10 cellular contexts compared by ENCODE assay signal in the genomic region with DNA sequence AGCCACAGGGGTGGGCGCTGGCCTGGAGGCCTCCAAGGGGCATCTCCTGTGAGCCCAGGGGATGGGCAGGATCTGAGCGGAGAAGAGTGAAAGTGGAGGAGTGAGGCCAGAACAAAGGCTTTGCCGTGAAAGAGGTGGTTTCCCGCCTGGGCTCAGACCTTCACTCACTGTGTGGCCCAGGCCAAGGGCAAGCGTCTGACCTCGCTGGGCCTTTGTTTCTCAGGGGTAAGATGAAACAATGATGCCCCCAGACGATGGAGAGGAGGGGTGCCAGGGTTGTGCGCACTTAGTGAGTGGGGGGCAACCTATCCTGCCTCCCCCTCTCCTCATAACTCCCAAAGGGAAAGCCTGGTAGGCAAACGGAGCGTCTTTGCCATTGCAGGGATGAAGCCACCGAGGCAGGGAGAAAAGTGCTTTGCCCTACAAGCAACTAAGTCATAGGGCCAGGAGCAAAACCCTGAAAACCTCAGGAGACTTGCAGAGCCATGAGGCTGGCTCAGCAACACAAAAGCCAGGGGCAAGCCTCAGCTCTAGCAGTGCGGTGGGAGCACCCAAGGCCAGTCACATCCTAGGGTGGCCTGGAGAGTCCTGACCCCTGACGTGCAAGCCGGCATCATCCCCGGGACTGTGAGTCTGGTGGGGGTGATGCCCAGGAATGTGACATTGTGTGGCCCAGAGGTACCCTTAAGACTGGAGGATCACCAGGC. TPM values are rescaled to one million over a fixed set of nuclear protein-coding genes. Genes with fewer than 3 reads are reported as not detected.
DNase-seq lines count a peak whose midpoint lies in the region; ATAC-seq and TF ChIP-seq lines count a peak whose summit lies in the region.
"Had no signal": no experiment of that assay in that cellular context is flagged by ENCODE, and none has a peak within 500 bp of the region (broad histone marks: within the 10 kb centered on the region; RNA-seq: fewer than 3 reads in every experiment).

No MANE protein-coding gene starts in this region.

- DNase-seq in activated naive CD4-positive, alpha-beta T cell treated with anti-CD3 and anti-CD28 coated beads for 36 hours: no peak
- DNase-seq in activated naive CD4-positive, alpha-beta T cell treated with Interleukin-2 at 50 U/mL for 16 hours: no peak
- DNase-seq in memory B cell (ENCODE audit: low spot score in 2 of 2) (no peak), tibial artery (no peak), dedifferentiated amniotic fluid mesenchymal stem cell (ENCODE audit: extremely low spot score) (no peak), kidney tubule cell (ENCODE audit: low spot score) (no peak)

- peak overlapping the region; percentile 64 for H3K4me3 Mint-ChIP-seq in activated naive CD4-positive, alpha-beta T cell treated with anti-CD3 and anti-CD28 coated beads for 36 hours
- H3K4me3 Mint-ChIP-seq in memory B cell: peak overlapping the region; percentile 58

- H3K27me3 ChIP-seq in tibial artery: peaks cover 0 to 18% of the 10 kb centered on the region in 2 donors

- CTCF ChIA-PET in activated naive CD4-positive, alpha-beta T cell treated with anti-CD3 and anti-CD28 coated beads for 36 hours (lab: Charles Lee): interaction anchor here (1.0 kb wide), 1 partner anchor 13 kb away, joined by 3 read pairs; no protein-coding TSS in a partner anchor

- H3K9me3 Mint-ChIP-seq in activated naive CD4-positive, alpha-beta T cell treated with anti-CD3 and anti-CD28 coated beads for 36 hours: no peaks in the 10 kb centered on the region
- no peaks in the 10 kb centered on the region for H3K9me3 Mint-ChIP-seq in memory B cell

- H3K27me3 Mint-ChIP-seq in activated naive CD4-positive, alpha-beta T cell treated with anti-CD3 and anti-CD28 coated beads for 36 hours (ENCODE audit: low read depth): no peaks in the 10 kb centered on the region
- peaks cover 9% of the 10 kb centered on the region for H3K27me3 Mint-ChIP-seq in memory B cell

- H3K27ac Mint-ChIP-seq in activated naive CD4-positive, alpha-beta T cell treated with anti-CD3 and anti-CD28 coated beads for 36 hours: peak overlapping the region; percentile 50
- H3K27ac Mint-ChIP-seq in memory B cell: no peak overlapping the region

- intact Hi-C loops in activated naive CD4-positive, alpha-beta T cell treated with anti-CD3 and anti-CD28 coated beads for 36 hours (cut with micrococcal nuclease): loop anchor here (10.0 kb wide), 1 partner anchor 411 kb away; a partner anchor contains a TSS
- intact Hi-C loops in tibial artery (cut with DNase I; ENCODE audit: low total_unique reads): loop anchor here (10.0 kb wide), 1 partner anchor 81 kb away; a partner anchor contains a TSS

- peaks cover 1% of the 10 kb centered on the region for H3K36me3 Mint-ChIP-seq in activated naive CD4-positive, alpha-beta T cell treated with anti-CD3 and anti-CD28 coated beads for 36 hours (ENCODE audit: low read depth)
- H3K36me3 Mint-ChIP-seq in memory B cell: no peaks in the 10 kb centered on the region

- H3K4me3 ChIP-seq in tibial artery: peak overlapping the region; percentile 46 to 52

- peaks cover 0 to 46% (median 37%) of the 10 kb centered on the region in 4 donors for H3K4me1 ChIP-seq in tibial artery

- no peak for TF ChIP-seq CTCF in tibial artery (IDR thresholded peaks at IDR 0.05)

- H3K36me3 ChIP-seq in tibial artery: no peaks in the 10 kb centered on the region

- H3K27ac ChIP-seq in angular gyrus (ENCODE audit: low read depth, low read length): peak overlapping the region; percentile 97
- no peak overlapping the region for H3K27ac ChIP-seq in tibial artery
- H3K27ac ChIP-seq: epithelial cell of prostate had no signal

- no peaks in the 10 kb centered on the region for H3K9me3 ChIP-seq in tibial artery

- H3K4me1 Mint-ChIP-seq in activated naive CD4-positive, alpha-beta T cell treated with anti-CD3 and anti-CD28 coated beads for 36 hours (ENCODE audit: low read depth): peaks cover 33% of the 10 kb centered on the region
- H3K4me1 Mint-ChIP-seq in memory B cell: peaks cover 19% of the 10 kb centered on the region

- ATAC-seq in memory B cell (ENCODE audit: low read depth) (no peak), GM18519 (IDR thresholded peaks at IDR 0.05; ENCODE audit: low FRiP score, unreplicated experiment) (no peak)

RNA-seq across cellular contexts. Expression of a gene that starts 0.9 kb away (rescaled TPM):
- total RNA-seq in activated naive CD4-positive, alpha-beta T cell treated with anti-CD3 and anti-CD28 coated beads for 36 hours: 1 to 10 TPM; 6.7 to 7.3 TPM

RNA-seq across cellular contexts. Expression of a gene that starts 4.0 kb away (rescaled TPM):
- total RNA-seq in activated naive CD4-positive, alpha-beta T cell treated with anti-CD3 and anti-CD28 coated beads for 36 hours: 10 to 100 TPM; 33.6 to 34.8 TPM

RNA-seq across cellular contexts. Expression of a gene that starts 27.2 kb away (rescaled TPM):
- 10 to 100 TPM; 16.7 to 18.0 TPM for total RNA-seq in activated naive CD4-positive, alpha-beta T cell treated with anti-CD3 and anti-CD28 coated beads for 36 hours

RNA-seq across cellular contexts. Expression of a gene that starts 42.3 kb away (rescaled TPM):
- not detected for total RNA-seq in activated naive CD4-positive, alpha-beta T cell treated with anti-CD3 and anti-CD28 coated beads for 36 hours
- total RNA-seq: T-helper 1 cell treated with Interleukin-12 subunit alpha and Interleukin-12 subunit beta and Interleukin-4 antibody, amounts not matched to agents 30 ng/mL and 1 ng/mL, for 36 hours had no signal

RNA-seq across cellular contexts. Expression of a gene that starts 53.6 kb away (rescaled TPM):
- 10 to 100 TPM; 45.6 to 49.2 TPM for total RNA-seq in activated naive CD4-positive, alpha-beta T cell treated with anti-CD3 and anti-CD28 coated beads for 36 hours
